9 cellular contexts compared by ENCODE assay signal in genomic region chr11:65540290-65541092, GRCh38. TPM values are rescaled to one million over a fixed set of nuclear protein-coding genes. Genes with fewer than 3 reads are reported as not detected.
DNase-seq lines count a peak whose midpoint lies in the region; ATAC-seq and TF ChIP-seq lines count a peak whose summit lies in the region.
"Had no signal": no experiment of that assay in that cellular context is flagged by ENCODE, and none has a peak within 500 bp of the region (broad histone marks: within the 10 kb centered on the region; RNA-seq: fewer than 3 reads in every experiment).

No MANE protein-coding gene starts in this region.

- ATAC-seq in GM18858 (IDR thresholded peaks at IDR 0.05; ENCODE audit: unreplicated experiment) (peak; percentile 43), HG03060 (IDR thresholded peaks at IDR 0.05; ENCODE audit: low read depth, unreplicated experiment) (peak; percentile 37)

- peaks cover 6% of the 10 kb centered on the region for H3K27me3 Mint-ChIP-seq in dendritic cell treated with granulocyte-macrophage colony-stimulating factor and Interleukin-4, amounts not matched to agents 40 ng/mL and 50 ng/mL, for 4 days

- peaks cover 39% of the 10 kb centered on the region for H3K36me3 Mint-ChIP-seq in dendritic cell treated with granulocyte-macrophage colony-stimulating factor and Interleukin-4, amounts not matched to agents 40 ng/mL and 50 ng/mL, for 4 days (ENCODE audit: low read depth)

- TF ChIP-seq POLR2A in lower leg skin (IDR thresholded peaks at IDR 0.05): no peak

- H3K9me3 ChIP-seq in AG04450 (ENCODE audit: control insufficient read depth, insufficient read depth, low read length): peaks cover 5% of the 10 kb centered on the region; the same call in 1 of the 2 replicates
- H3K9me3 ChIP-seq: SJCRH30 had no signal

- peak overlapping the region; percentile 89 for H3K27ac Mint-ChIP-seq in dendritic cell treated with granulocyte-macrophage colony-stimulating factor and Interleukin-4, amounts not matched to agents 40 ng/mL and 50 ng/mL, for 4 days

- H3K9me3 Mint-ChIP-seq in dendritic cell treated with granulocyte-macrophage colony-stimulating factor and Interleukin-4, amounts not matched to agents 40 ng/mL and 50 ng/mL, for 4 days: no peaks in the 10 kb centered on the region

- H3K4me1 Mint-ChIP-seq in dendritic cell treated with granulocyte-macrophage colony-stimulating factor and Interleukin-4, amounts not matched to agents 40 ng/mL and 50 ng/mL, for 4 days (ENCODE audit: low read depth): peaks cover 62% of the 10 kb centered on the region

- H3K4me3 Mint-ChIP-seq in dendritic cell treated with granulocyte-macrophage colony-stimulating factor and Interleukin-4, amounts not matched to agents 40 ng/mL and 50 ng/mL, for 4 days: peak overlapping the region; percentile 75

- peak; percentile 58 for DNase-seq in AG04450 (ENCODE audit: low read depth, low spot score)
- peak; percentile 79 for DNase-seq in NCI-H460 (ENCODE audit: extremely low read depth, low read depth)
- peak; percentile 75 to 91 for DNase-seq in activated CD4-positive, alpha-beta T cell treated with anti-CD3 and anti-CD28 coated beads, Interleukin-2, amount 50 U/mL, for 24 hours (ENCODE audit: low read depth in 1 of 2, low spot score in 1 of 2)
- peak; percentile 83 to 99 for DNase-seq in lower leg skin (ENCODE audit: low spot score in 2 of 2)
- DNase-seq in stimulated activated CD4-positive, alpha-beta T cell treated with anti-CD3 and anti-CD28 coated beads, Interleukin-4, amount 100 ng/mL, for 48 hours (ENCODE audit: low read depth in 2 of 2): peak; percentile 87 to 91

- WGBS in lower leg skin, 2 donors: 0 to 4% methylated on average over 10 to 24 of the region's 78 CpGs

- CTCF ChIA-PET in AG04450 (lab: Charles Lee): interaction anchor here (0.9 to 3.9 kb wide), 16 partner anchors 10 to 156 kb away, joined by 3 to 48 read pairs (median 6); partner anchors contain the start of genes EHBP1L1, FAM89B, KCNK7 and LTBP3

- no peaks in the 10 kb centered on the region for H3K27me3 ChIP-seq in AG04450 (ENCODE audit: control insufficient read depth, insufficient read depth, low read length)
- H3K27me3 ChIP-seq: SJCRH30 had no signal

- POLR2A ChIA-PET in AG04450 (lab: Yijun Ruan, JAX): interaction anchor here (0.6 to 1.9 kb wide), 13 partner anchors 12 to 74 kb away, joined by 3 to 7 read pairs (median 4); partner anchors contain the start of genes FAM89B, MALAT1, MAP3K11 and PCNX3

- peak overlapping the region; percentile 57 for H3K27ac ChIP-seq in AG04450 (ENCODE audit: low read depth, low read length)
- H3K27ac ChIP-seq: SJCRH30 had no signal

- H3K4me3 ChIP-seq in AG04450 (ENCODE audit: low read depth, low read length) (peak overlapping the region; percentile 60), lower leg skin (ENCODE audit: low read depth, poor library complexity, severe bottlenecking) (peak overlapping the region; percentile 17)
- H3K4me3 ChIP-seq: SJCRH30 had no signal

- intact Hi-C loops in dendritic cell treated with granulocyte-macrophage colony-stimulating factor and Interleukin-4, amounts not matched to agents 40 ng/mL and 50 ng/mL, for 4 days (cut with micrococcal nuclease): loop anchor here (1.0 kb wide), 3 partner anchors 30 to 74 kb away; partner anchors contain the start of genes MAP3K11 and ZNRD2
- intact Hi-C loops in lower leg skin (cut with DNase I; ENCODE audit: low total_unique reads): no loop called here

- TF ChIP-seq CTCF in AG04450 (IDR thresholded peaks at IDR 0.05; ENCODE audit: low read depth, low read length): peak; percentile 83
- TF ChIP-seq CTCF in lower leg skin (IDR thresholded peaks at IDR 0.05): peak in 1 of 3 donors; percentile 65

RNA-seq across cellular contexts. Expression of gene SCYL1, which starts 15.6 kb away (rescaled TPM):
- 60.9 and 90.0 TPM in 2 replicates for polyA plus RNA-seq in AG04450 (2011; rRNA removed)
- polyA minus RNA-seq in AG04450 (2011; rRNA and poly(A)+ RNA removed): 55.8 and 101 TPM in 2 replicates
- 45.0 and 47.3 TPM in 2 replicates for total RNA-seq in NCI-H460 (2014; rRNA removed; shearing (Covaris generic))
- polyA plus RNA-seq in NCI-H460 (2014; cell fraction: nucleus; rRNA removed): 50.8 and 65.1 TPM in 2 replicates
- 100 to 1,000 TPM in 1 of 4 donors, 10 to 100 TPM in 3; 73.1 to 103 (median 89.5) TPM for total RNA-seq in lower leg skin

RNA-seq across cellular contexts. Expression of gene LTBP3, which starts 17.7 kb away (rescaled TPM):
- polyA plus RNA-seq in AG04450 (2011; rRNA removed): 25.3 and 49.2 TPM in 2 replicates
- 17.7 and 25.7 TPM in 2 replicates for polyA minus RNA-seq in AG04450 (2011; rRNA and poly(A)+ RNA removed)
- 13.9 and 23.9 TPM in 2 replicates for total RNA-seq in NCI-H460 (2014; rRNA removed; shearing (Covaris generic))
- 54.2 and 72.5 TPM in 2 replicates for polyA plus RNA-seq in NCI-H460 (2014; cell fraction: nucleus; rRNA removed)
- total RNA-seq in lower leg skin: 100 to 1,000 TPM in 2 of 4 donors, 10 to 100 TPM in 2; 71.9 to 113 (median 100) TPM

RNA-seq across cellular contexts. Expression of gene ZNRD2, which starts 29.8 kb away (rescaled TPM):
- 23.5 and 44.3 TPM in 2 replicates for polyA plus RNA-seq in AG04450 (2011; rRNA removed)
- 6.1 and 6.3 TPM in 2 replicates for polyA minus RNA-seq in AG04450 (2011; rRNA and poly(A)+ RNA removed)
- 14.9 and 20.6 TPM in 2 replicates for total RNA-seq in NCI-H460 (2014; rRNA removed; shearing (Covaris generic))
- 31.1 and 40.7 TPM in 2 replicates for polyA plus RNA-seq in NCI-H460 (2014; cell fraction: nucleus; rRNA removed)
- total RNA-seq in lower leg skin: 10 to 100 TPM; 41.9 to 62.9 (median 50.6) TPM

RNA-seq across cellular contexts. Expression of gene FAM89B, which starts 31.8 kb away (rescaled TPM):
- polyA plus RNA-seq in AG04450 (2011; rRNA removed): 28.8 and 40.8 TPM in 2 replicates
- 16.5 and 25.0 TPM in 2 replicates for polyA minus RNA-seq in AG04450 (2011; rRNA and poly(A)+ RNA removed)
- 6.6 and 11.5 TPM in 2 replicates for total RNA-seq in NCI-H460 (2014; rRNA removed; shearing (Covaris generic))
- polyA plus RNA-seq in NCI-H460 (2014; cell fraction: nucleus; rRNA removed): 0.86 and 12.4 TPM in 2 replicates
- 10 to 100 TPM; 57.8 to 73.3 (median 61.2) TPM for total RNA-seq in lower leg skin

RNA-seq across cellular contexts. Expression of gene EHBP1L1, which starts 35.4 kb away (rescaled TPM):
- polyA plus RNA-seq in AG04450 (2011; rRNA removed): 11.3 and 15.2 TPM in 2 replicates
- 11.4 and 14.3 TPM in 2 replicates for polyA minus RNA-seq in AG04450 (2011; rRNA and poly(A)+ RNA removed)
- total RNA-seq in NCI-H460 (2014; rRNA removed; shearing (Covaris generic)): 12.8 and 15.3 TPM in 2 replicates
- polyA plus RNA-seq in NCI-H460 (2014; cell fraction: nucleus; rRNA removed): 24.4 and 30.5 TPM in 2 replicates
- total RNA-seq in lower leg skin: 10 to 100 TPM; 40.5 to 71.0 (median 57.3) TPM

Comparison
In these comparisons a context has a peak if more than half of its experiments do, and no peak if none do; other contexts are left out.
1. Peak in every context shown above with its lines: DNase-seq, ATAC-seq, H3K4me3 ChIP-seq and H3K27ac ChIP-seq.